25 cellular contexts compared by ENCODE assay signal in the genomic region with DNA sequence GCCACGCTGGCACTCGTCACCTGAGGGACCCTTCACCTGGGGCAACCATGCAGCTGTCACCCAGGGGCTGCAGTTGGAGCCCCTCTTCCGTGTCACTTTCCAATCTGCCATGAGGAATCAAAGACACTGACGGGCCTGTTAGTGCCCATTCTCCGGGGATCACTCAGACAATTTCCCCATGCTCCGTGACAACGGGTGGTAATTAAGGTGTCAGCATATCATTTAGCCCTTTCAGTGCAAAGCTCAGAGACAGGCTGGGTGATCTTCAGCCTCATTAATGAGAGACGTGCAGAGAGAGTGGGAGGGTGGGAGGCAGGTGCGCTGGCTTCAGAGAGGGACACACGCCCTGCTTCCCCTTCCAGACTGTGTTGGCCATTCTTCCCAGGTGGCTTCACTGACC.
"Had no signal": no experiment of that assay in that cellular context is flagged by ENCODE, and none has a peak within 500 bp of the region (broad histone marks: within the 10 kb centered on the region; RNA-seq: fewer than 3 reads in every experiment).

No MANE protein-coding gene starts in this region.

- H3K27me3 ChIP-seq: colonic mucosa had no signal

- H2AFZ ChIP-seq: PC-9 had no signal

- H3K27ac Mint-ChIP-seq: activated B cell treated with CpG ODN at 0.5 μM for 24 hours; activated CD4-positive, alpha-beta T cell treated with anti-CD3 and anti-CD28 coated beads, Interleukin-2, amount 10 ng/mL, durations not matched to agents 24 days and 14 days; activated CD8-positive, alpha-beta memory T cell treated with anti-CD3 and anti-CD28 coated beads, Interleukin-2, amount 10 ng/mL, durations not matched to agents 7 days and 5 days; activated naive CD4-positive, alpha-beta T cell treated with anti-CD3 and anti-CD28 coated beads, Interleukin-2, amount 50 U/mL, for 24 hours; activated T-cell treated with anti-CD3 and anti-CD28 coated beads, Interleukin-2, amount 50 U/mL, for 24 hours; activated T-helper 1 cell treated with anti-CD3 and anti-CD28 coated beads, Interleukin-12 subunit alpha, Interleukin-12 subunit beta, Interleukin-2, Interleukin-4 antibody, amounts not matched to agents 30 ng/mL and 10 ng/mL and 1 ng/mL, durations not matched to agents 14 hours and 24 hours and 36 hours; IgD-negative memory B cell; T-cell had no signal

- H3K4me3 Mint-ChIP-seq: activated B cell treated with CpG ODN at 0.5 μM for 24 hours; activated CD4-positive, alpha-beta T cell treated with anti-CD3 and anti-CD28 coated beads, Interleukin-2, amount 10 ng/mL, durations not matched to agents 24 days and 14 days; activated CD8-positive, alpha-beta memory T cell treated with anti-CD3 and anti-CD28 coated beads, Interleukin-2, amount 10 ng/mL, durations not matched to agents 7 days and 5 days; activated naive CD4-positive, alpha-beta T cell treated with anti-CD3 and anti-CD28 coated beads, Interleukin-2, amount 50 U/mL, for 24 hours; activated T-cell treated with anti-CD3 and anti-CD28 coated beads, Interleukin-2, amount 50 U/mL, for 24 hours; activated T-helper 1 cell treated with anti-CD3 and anti-CD28 coated beads, Interleukin-12 subunit alpha, Interleukin-12 subunit beta, Interleukin-2, Interleukin-4 antibody, amounts not matched to agents 30 ng/mL and 10 ng/mL and 1 ng/mL, durations not matched to agents 14 hours and 24 hours and 36 hours; IgD-negative memory B cell; T-cell had no signal

- H3K9me3 Mint-ChIP-seq: activated B cell treated with CpG ODN at 0.5 μM for 24 hours; activated naive CD4-positive, alpha-beta T cell treated with anti-CD3 and anti-CD28 coated beads, Interleukin-2, amount 50 U/mL, for 24 hours; IgD-negative memory B cell had no signal

- H3K9me3 ChIP-seq: breast epithelium, colonic mucosa had no signal

- H3K4me2 ChIP-seq: PC-9 had no signal

- DNase-seq: activated B cell treated with CpG ODN at 0.5 μM for 24 hours; activated CD4-positive, alpha-beta T cell treated with anti-CD3 and anti-CD28 coated beads for 1 hour; activated CD4-positive, alpha-beta T cell treated with anti-CD3 and anti-CD28 coated beads, Interleukin-2, amount 10 ng/mL, durations not matched to agents 24 days and 14 days; activated CD4-positive, alpha-beta T cell treated with anti-CD3 and anti-CD28 coated beads, Interleukin-2, amount 50 U/mL, for 48 hours; activated CD8-positive, alpha-beta memory T cell treated with anti-CD3 and anti-CD28 coated beads, Interleukin-2, amount 10 ng/mL, durations not matched to agents 7 days and 5 days; activated effector memory CD4-positive, alpha-beta T cell treated with Interleukin-2 at 50 U/mL for 16 hours; activated naive CD4-positive, alpha-beta T cell; activated T-cell treated with anti-CD3 and anti-CD28 coated beads, Interleukin-2, amount 50 U/mL, for 24 hours; aorta; caudate nucleus; colonic mucosa; KG1; NCI-H1092 treated with DMSO at 0.1 percent for 48 hours; NCI-H1694 treated with DMSO at 0.1 percent for 48 hours; NCI-H446 treated with DMSO at 0.1 percent for 48 hours; NCI-H524 treated with DMSO at 0.1 percent for 48 hours; PC-9; SHP77 treated with DMSO at 0.1 percent for 48 hours; T-cell; T-helper 2 cell; T1000 had no signal

- H3K27ac ChIP-seq: breast epithelium, colonic mucosa, PC-9 had no signal

- H3K4me1 Mint-ChIP-seq: activated B cell treated with CpG ODN at 0.5 μM for 24 hours; activated CD4-positive, alpha-beta T cell treated with anti-CD3 and anti-CD28 coated beads, Interleukin-2, amount 10 ng/mL, durations not matched to agents 24 days and 14 days; activated CD8-positive, alpha-beta memory T cell treated with anti-CD3 and anti-CD28 coated beads, Interleukin-2, amount 10 ng/mL, durations not matched to agents 7 days and 5 days; activated naive CD4-positive, alpha-beta T cell treated with anti-CD3 and anti-CD28 coated beads, Interleukin-2, amount 50 U/mL, for 24 hours; IgD-negative memory B cell had no signal

- H3K36me3 Mint-ChIP-seq: activated naive CD4-positive, alpha-beta T cell treated with anti-CD3 and anti-CD28 coated beads, Interleukin-2, amount 50 U/mL, for 24 hours; IgD-negative memory B cell; T-cell had no signal

- H3K36me3 ChIP-seq: breast epithelium, colonic mucosa had no signal

- H3K4me1 ChIP-seq: breast epithelium, colonic mucosa had no signal

- H3K4me3 ChIP-seq: breast epithelium, colonic mucosa, PC-9 had no signal

- ATAC-seq: activated CD8-positive, alpha-beta memory T cell treated with anti-CD3 and anti-CD28 coated beads, Interleukin-2, amount 10 ng/mL, durations not matched to agents 7 days and 5 days; T-cell had no signal
